28 cellular contexts compared by ENCODE assay signal in genomic region chr10:99814143-99814542, GRCh38.
"Had no signal": no experiment of that assay in that cellular context is flagged by ENCODE, and none has a peak within 500 bp of the region (broad histone marks: within the 10 kb centered on the region; RNA-seq: fewer than 3 reads in every experiment).

No MANE protein-coding gene starts in this region.

- H3K9me3 ChIP-seq: ovary, psoas muscle, right lobe of liver, sigmoid colon, stomach, thoracic aorta, thyroid gland, tibial nerve, upper lobe of left lung, uterus had no signal

- H3K4me1 ChIP-seq: neural progenitor cell, parathyroid adenoma, psoas muscle, right lobe of liver, thyroid gland, tibial nerve, uterus had no signal

- H3K4me2 ChIP-seq: neural progenitor cell had no signal

- H3K27me3 ChIP-seq: neural progenitor cell, ovary, right lobe of liver, sigmoid colon, stomach, thyroid gland, tibial nerve, upper lobe of left lung, uterus had no signal

- H3K4me3 Mint-ChIP-seq: natural killer cell; nephron; neural progenitor cell; stimulated activated effector memory CD8-positive, alpha-beta T cell treated with anti-CD3 and anti-CD28 coated beads, Interleukin-12 subunit alpha, Interleukin-12 subunit beta, amount 100 ng/mL, for 72 hours; stimulated activated naive B cell treated with anti-CD40 and anti-IgM and Interleukin-4, amounts not matched to agents 10 μg/mL and 1 μg/mL and 100 μg/mL, for 72 hours; stimulated activated naive CD8-positive, alpha-beta T cell treated with anti-CD3 and anti-CD28 coated beads, Interleukin-15, Interleukin-2, amounts not matched to agents 100 ng/mL and 50 ng/mL, for 24 hours had no signal

- DNase-seq: natural killer cell; occipital lobe; ovary; posterior cingulate gyrus; psoas muscle; right cardiac atrium; right lobe of liver; sigmoid colon; small intestine; stimulated activated CD4-positive, alpha-beta T cell treated with anti-CD3 and anti-CD28 coated beads, Interleukin-15, amount 100 ng/mL, for 24 hours; stimulated activated CD4-positive, alpha-beta T cell treated with anti-CD3 and anti-CD28 coated beads, Interleukin-2, amount 100 ng/mL, for 24 hours; stimulated activated CD4-positive, alpha-beta T cell treated with anti-CD3 and anti-CD28 coated beads, Interleukin-2, amount 100 ng/mL, for 48 hours; stimulated activated CD4-positive, alpha-beta T cell treated with anti-CD3 and anti-CD28 coated beads, Interleukin-4, amount 100 ng/mL, for 24 hours; stimulated activated naive B cell treated with anti-CD40 and anti-IgM and Interleukin-4, amounts not matched to agents 10 μg/mL and 1 μg/mL and 100 μg/mL, for 72 hours; stimulated activated naive CD4-positive, alpha-beta T cell treated with Interleukin-2 at 50 U/mL for 16 hours; stomach; thyroid gland; trophoblast cell; upper lobe of left lung; uterus had no signal

- H3K36me3 Mint-ChIP-seq: natural killer cell; stimulated activated effector memory CD8-positive, alpha-beta T cell treated with anti-CD3 and anti-CD28 coated beads, Interleukin-12 subunit alpha, Interleukin-12 subunit beta, amount 100 ng/mL, for 72 hours had no signal

- H3K79me2 ChIP-seq: parathyroid adenoma had no signal

- H3K27me3 Mint-ChIP-seq: progenitor cell of endocrine pancreas; stimulated activated naive B cell treated with anti-CD40 and anti-IgM and Interleukin-4, amounts not matched to agents 10 μg/mL and 1 μg/mL and 100 μg/mL, for 72 hours; stimulated activated naive CD8-positive, alpha-beta T cell treated with anti-CD3 and anti-CD28 coated beads, Interleukin-15, Interleukin-2, amounts not matched to agents 100 ng/mL and 50 ng/mL, for 24 hours had no signal

- H3K4me1 Mint-ChIP-seq: natural killer cell; nephron; neural progenitor cell; stimulated activated effector memory CD8-positive, alpha-beta T cell treated with anti-CD3 and anti-CD28 coated beads, Interleukin-12 subunit alpha, Interleukin-12 subunit beta, amount 100 ng/mL, for 72 hours; stimulated activated naive B cell treated with anti-CD40 and anti-IgM and Interleukin-4, amounts not matched to agents 10 μg/mL and 1 μg/mL and 100 μg/mL, for 72 hours had no signal

- H3K9me3 Mint-ChIP-seq: natural killer cell; nephron; stimulated activated effector memory CD8-positive, alpha-beta T cell treated with anti-CD3 and anti-CD28 coated beads, Interleukin-12 subunit alpha, Interleukin-12 subunit beta, amount 100 ng/mL, for 72 hours; stimulated activated naive B cell treated with anti-CD40 and anti-IgM and Interleukin-4, amounts not matched to agents 10 μg/mL and 1 μg/mL and 100 μg/mL, for 72 hours; stimulated activated naive CD8-positive, alpha-beta T cell treated with anti-CD3 and anti-CD28 coated beads, Interleukin-15, Interleukin-2, amounts not matched to agents 100 ng/mL and 50 ng/mL, for 24 hours had no signal

- H3K27ac Mint-ChIP-seq: natural killer cell; nephron; neural progenitor cell; progenitor cell of endocrine pancreas; stimulated activated effector memory CD8-positive, alpha-beta T cell treated with anti-CD3 and anti-CD28 coated beads, Interleukin-12 subunit alpha, Interleukin-12 subunit beta, amount 100 ng/mL, for 72 hours; stimulated activated naive B cell treated with anti-CD40 and anti-IgM and Interleukin-4, amounts not matched to agents 10 μg/mL and 1 μg/mL and 100 μg/mL, for 72 hours; stimulated activated naive CD8-positive, alpha-beta T cell treated with anti-CD3 and anti-CD28 coated beads, Interleukin-15, Interleukin-2, amounts not matched to agents 100 ng/mL and 50 ng/mL, for 24 hours had no signal

- H3K27ac ChIP-seq: neural progenitor cell, ovary, parathyroid adenoma, psoas muscle, right lobe of liver, sigmoid colon, stomach, thoracic aorta, thyroid gland, tibial nerve, upper lobe of left lung, uterus had no signal

- H3K4me3 ChIP-seq: neural progenitor cell, ovary, psoas muscle, right lobe of liver, sigmoid colon, stomach, thoracic aorta, thyroid gland, tibial nerve, upper lobe of left lung, uterus had no signal

- ATAC-seq: psoas muscle; right cardiac atrium; stimulated activated effector memory CD8-positive, alpha-beta T cell treated with anti-CD3 and anti-CD28 coated beads, Interleukin-12 subunit alpha, Interleukin-12 subunit beta, amount 100 ng/mL, for 72 hours; stimulated activated naive B cell treated with anti-CD40 and anti-IgM and Interleukin-4, amounts not matched to agents 10 μg/mL and 1 μg/mL and 100 μg/mL, for 72 hours had no signal

- H3K36me3 ChIP-seq: neural progenitor cell, ovary, sigmoid colon, thoracic aorta, thyroid gland, upper lobe of left lung, uterus had no signal

- H2AFZ ChIP-seq: neural progenitor cell, parathyroid adenoma had no signal

- H3K9ac ChIP-seq: neural progenitor cell, parathyroid adenoma had no signal
